13 cellular contexts compared by ENCODE assay signal in genomic region chr2:225177098-225177497, GRCh38.
DNase-seq lines count a peak whose midpoint lies in the region; ATAC-seq and TF ChIP-seq lines count a peak whose summit lies in the region.
"Had no signal": no experiment of that assay in that cellular context is flagged by ENCODE, and none has a peak within 500 bp of the region (broad histone marks: within the 10 kb centered on the region; RNA-seq: fewer than 3 reads in every experiment).

No MANE protein-coding gene starts in this region.

- no peak overlapping the region for H3K4me3 ChIP-seq in fibroblast of lung (replicated peaks in 1 of 4; ENCODE audit: control extremely low read depth in 1 of 4, insufficient read depth in 1 of 4, low read depth in 3 of 4, low read length in 4 of 4)
- H3K4me3 ChIP-seq: smooth muscle cell had no signal

- no peaks in the 10 kb centered on the region for H4K20me1 ChIP-seq in fibroblast of lung (ENCODE audit: control insufficient read depth, extremely low read depth, insufficient read depth, low read length)

- H3K4me2 ChIP-seq in fibroblast of lung (ENCODE audit: extremely low read depth, insufficient read depth, low read length) = no peak overlapping the region
- H3K4me2 ChIP-seq: smooth muscle cell had no signal

- no peak for ATAC-seq in HG02973 (IDR thresholded peaks at IDR 0.05; ENCODE audit: unreplicated experiment)

- H3K27me3 ChIP-seq in fibroblast of lung (ENCODE audit: control insufficient read depth, insufficient read depth, low read length) = no peaks in the 10 kb centered on the region

- no peak overlapping the region for H3K9ac ChIP-seq in fibroblast of lung (ENCODE audit: insufficient read depth, low read length)

- no peaks in the 10 kb centered on the region for H3K4me1 ChIP-seq in fibroblast of lung (ENCODE audit: control insufficient read depth, extremely low read depth, insufficient read depth, low read length)

- no peaks in the 10 kb centered on the region for H3K79me2 ChIP-seq in fibroblast of lung (ENCODE audit: control insufficient read depth, insufficient read depth, low read length)

- H3K9me3 ChIP-seq in fibroblast of lung (ENCODE audit: control insufficient read depth, insufficient read depth, low read depth, low read length) = no peaks in the 10 kb centered on the region

- peak; percentile 45 for DNase-seq in NCI-H2171 treated with DMSO at 0.1 percent for 48 hours (lab: John Stamatoyannopoulos, UW)
- DNase-seq in NCI-H2171 (lab: John Stamatoyannopoulos, UW) = no peak
- DNase-seq in NCI-H446 treated with DMSO at 0.1 percent for 48 hours (lab: John Stamatoyannopoulos, UW) = peak; percentile 60
- DNase-seq in fibroblast of lung (ENCODE audit: low read depth in 2 of 2) = peak; percentile 18 to 80
- peak; percentile 9 for DNase-seq in stromal cell of bone marrow (ENCODE audit: low read depth)
- DNase-seq in T-helper 1 cell = no peak
- no peak for DNase-seq in SKM-1 (lab: John Stamatoyannopoulos, UW; ENCODE audit: unreplicated experiment)
- DNase-seq: activated CD4-positive, alpha-beta memory T cell treated with anti-CD3 and anti-CD28 coated beads, Interleukin-2, amount 10 ng/mL, durations not matched to agents 7 days and 5 days; cerebellar nuclear complex; kidney; NCI-H2081 treated with DMSO at 0.1 percent for 48 hours had no signal

- no peak overlapping the region for H3K27ac ChIP-seq in fibroblast of lung (ENCODE audit: insufficient read depth, low read length)

- H2AFZ ChIP-seq in fibroblast of lung (ENCODE audit: low read length) = no peak overlapping the region

- TF ChIP-seq CTCF in fibroblast of lung (conservative IDR thresholded peaks at IDR 0.05 in 1 of 2, IDR thresholded peaks at IDR 0.05 in 1 of 2; ENCODE audit: low read depth in 1 of 2, low read length in 2 of 2) = no peak

- H3K36me3 ChIP-seq in fibroblast of lung (ENCODE audit: control insufficient read depth, insufficient read depth, low read length) = no peaks in the 10 kb centered on the region

Comparison
In these comparisons a context has a peak if more than half of its experiments do, and no peak if none do; other contexts are left out.
1. DNase-seq: peak in NCI-H2171 treated with DMSO at 0.1 percent for 48 hours (single experiment), NCI-H446 treated with DMSO at 0.1 percent for 48 hours (single experiment), fibroblast of lung (2 of 2) and stromal cell of bone marrow (single experiment); none in NCI-H2171 (single experiment), T-helper 1 cell (0 of 5) and SKM-1 (single experiment).